19 cellular contexts compared by ENCODE assay signal in genomic region chr5:61525573-61526142, GRCh38.
A peak's percentile ranks its signal among the peaks of the same experiment; 100 is the strongest.
DNase-seq lines count a peak whose midpoint lies in the region; ATAC-seq and TF ChIP-seq lines count a peak whose summit lies in the region.
"Had no signal": no experiment of that assay in that cellular context is flagged by ENCODE, and none has a peak within 500 bp of the region (broad histone marks: within the 10 kb centered on the region; RNA-seq: fewer than 3 reads in every experiment).

No MANE protein-coding gene starts in this region.

- TF ChIP-seq POLR2A in IMR-90 (IDR thresholded peaks at IDR 0.05; ENCODE audit: low read depth, low read length), result no peak

- dilution Hi-C loops in IMR-90 (cut with HindIII; ENCODE audit: low sequenced_read_pairs, unreplicated experiment), result no loop called here

- H2BK15ac ChIP-seq in IMR-90 (ENCODE audit: low read depth, low read length), result no peak overlapping the region

- POLR2A ChIA-PET in IMR-90 (lab: Charles Lee; ENCODE audit: unreplicated experiment), result interaction anchor here (0.6 kb wide), 1 partner anchor 180 kb away, joined by 3 read pairs; no protein-coding TSS in a partner anchor

- no peak overlapping the region for H3K9ac ChIP-seq in IMR-90 (ENCODE audit: low read depth, low read length)
- H3K9ac ChIP-seq in trophoblast cell (ENCODE audit: low read length), result no peak overlapping the region

- intact Hi-C loops in IMR-90 (cut with micrococcal nuclease), result no loop called here

- H2BK12ac ChIP-seq in trophoblast cell (ENCODE audit: low read length), result no peak overlapping the region

- peaks cover 25 to 38% of the 10 kb centered on the region in 2 experiments for H3K79me1 ChIP-seq in IMR-90 (ENCODE audit: low read depth in 1 of 2, low read length in 2 of 2)
- H3K79me1 ChIP-seq in trophoblast cell (ENCODE audit: low read length), result no peaks in the 10 kb centered on the region

- peaks cover 21% of the 10 kb centered on the region for H3K36me3 ChIP-seq in IMR-90 (ENCODE audit: control insufficient read depth, insufficient read depth, low read length)
- peaks cover 2 to 4% of the 10 kb centered on the region in 2 experiments for H3K36me3 ChIP-seq in trophoblast cell (ENCODE audit: control insufficient read depth in 1 of 2, insufficient read depth in 2 of 2, low read length in 2 of 2)
- peaks cover 17% of the 10 kb centered on the region for H3K36me3 ChIP-seq in effector memory CD4-positive, alpha-beta T cell (ENCODE audit: control insufficient read depth, insufficient read depth, low read length)

- TF ChIP-seq CTCF in IMR-90 (conservative IDR thresholded peaks at IDR 0.05; ENCODE audit: low read depth, low read length) (no peak), astrocyte of the cerebellum (IDR thresholded peaks at IDR 0.05; ENCODE audit: low read depth, low read length, missing control alignments) (no peak)

- H2BK120ac ChIP-seq in IMR-90 (ENCODE audit: low read depth, low read length) (no peak overlapping the region), trophoblast cell (ENCODE audit: insufficient read depth, low read length, poor library complexity) (no peak overlapping the region)

- no peak overlapping the region for H2AFZ ChIP-seq in IMR-90 (replicated peaks; ENCODE audit: low read length, poor library complexity)
- no peak overlapping the region for H2AFZ ChIP-seq in trophoblast cell (ENCODE audit: insufficient read depth, low read length, poor library complexity)

- H3K9me3 ChIP-seq in IMR-90 (ENCODE audit: control insufficient read depth, insufficient read depth, low read length) (no peaks in the 10 kb centered on the region), trophoblast cell (ENCODE audit: insufficient read depth, low read depth, low read length) (no peaks in the 10 kb centered on the region)
- no peaks in the 10 kb centered on the region for H3K9me3 ChIP-seq in effector memory CD4-positive, alpha-beta T cell (ENCODE audit: control insufficient read depth, low read length)
- H3K9me3 ChIP-seq: SJCRH30 had no signal

- H4K91ac ChIP-seq in IMR-90 (ENCODE audit: insufficient read depth, low read depth, low read length) (no peak overlapping the region), trophoblast cell (ENCODE audit: low read depth, low read length) (no peak overlapping the region)

- H3K4me1 ChIP-seq in IMR-90 (ENCODE audit: control insufficient read depth, insufficient read depth, low read length) (peaks cover 5% of the 10 kb centered on the region; the same call in 1 of the 2 replicates), trophoblast cell (ENCODE audit: control insufficient read depth in 1 of 2, insufficient read depth in 2 of 2, low read length in 2 of 2) (peaks cover 6 to 10% of the 10 kb centered on the region in 2 experiments)
- H3K4me1 ChIP-seq in effector memory CD4-positive, alpha-beta T cell (ENCODE audit: control insufficient read depth, insufficient read depth, low read length, poor library complexity, severe bottlenecking), result no peaks in the 10 kb centered on the region
- H3K4me1 ChIP-seq: SJCRH30 had no signal

- ATAC-seq in IMR-90 (ENCODE audit: low read depth), result no peak
- ATAC-seq: activated T-cell treated with anti-CD3 and anti-CD28 coated beads, Interleukin-2, amount 50 U/mL, for 4 hours had no signal

- BruUV-seq in IMR-90 (replicated peaks; lab: Mats Ljungman, UMichigan), result no TSS peak

- H2BK5ac ChIP-seq in IMR-90 (ENCODE audit: low read depth, low read length, poor library complexity, severe bottlenecking), result no peak overlapping the region
- no peak overlapping the region for H2BK5ac ChIP-seq in trophoblast cell (ENCODE audit: low read depth, low read length, poor library complexity)

- no peaks in the 10 kb centered on the region for H3K79me2 ChIP-seq in trophoblast cell (ENCODE audit: control insufficient read depth, insufficient read depth, low read length, poor library complexity)

- H3K23ac ChIP-seq in IMR-90 (ENCODE audit: low read depth, low read length) (no peak overlapping the region), trophoblast cell (ENCODE audit: low read length) (no peak overlapping the region)

- no peak overlapping the region for H4K5ac ChIP-seq in IMR-90 (ENCODE audit: low read depth, low read length)

- H3K27ac ChIP-seq in IMR-90 (ENCODE audit: insufficient read depth, low read length) (no peak overlapping the region), trophoblast cell (ENCODE audit: low read depth, low read length) (no peak overlapping the region)
- H3K27ac ChIP-seq in effector memory CD4-positive, alpha-beta T cell (ENCODE audit: insufficient read depth, low read length, poor library complexity, severe bottlenecking), result no peak overlapping the region
- H3K27ac ChIP-seq: epithelial cell of prostate, SJCRH30 had no signal

- TF ChIP-seq RAD21 in IMR-90 (IDR thresholded peaks at IDR 0.05; ENCODE audit: low read length), result no peak

- H3K4ac ChIP-seq in IMR-90 (ENCODE audit: low read depth, low read length) (no peak overlapping the region), trophoblast cell (ENCODE audit: low read depth, low read length) (no peak overlapping the region)

- H3K14ac ChIP-seq in IMR-90 (replicated peaks; ENCODE audit: low read depth, low read length) (no peak overlapping the region), trophoblast cell (ENCODE audit: low read length) (no peak overlapping the region)

- H2BK20ac ChIP-seq in IMR-90 (ENCODE audit: low read depth, low read length), result no peak overlapping the region

- H3K27me3 ChIP-seq in IMR-90 (ENCODE audit: control insufficient read depth, insufficient read depth, low read length) (no peaks in the 10 kb centered on the region), trophoblast cell (ENCODE audit: insufficient read depth, low read length) (no peaks in the 10 kb centered on the region)
- no peaks in the 10 kb centered on the region for H3K27me3 ChIP-seq in effector memory CD4-positive, alpha-beta T cell (replicated peaks; ENCODE audit: control insufficient read depth, insufficient read depth, low read length, poor library complexity, severe bottlenecking)
- H3K27me3 ChIP-seq: SJCRH30 had no signal

- CTCF ChIA-PET in IMR-90 (lab: Yijun Ruan, JAX), result no interaction called here

- DNase-seq in IMR-90 (peak; percentile 7), astrocyte of the cerebellum (ENCODE audit: low read depth) (peak; percentile 18), foreskin melanocyte (peak; percentile 95), trophoblast cell (peak; percentile 95 to 99), HCEC 1CT (no peak), NCI-H1105 treated with DMSO at 0.1 percent for 48 hours (lab: John Stamatoyannopoulos, UW) (no peak)
- no peak for DNase-seq in activated CD4-positive, CD25-positive, alpha-beta regulatory T cell treated with anti-CD3 and anti-CD28 coated beads, Interleukin-2, amount 50 U/mL, for 72 hours
- DNase-seq in effector memory CD4-positive, alpha-beta T cell, result no peak
- DNase-seq: activated CD4-positive, alpha-beta T cell treated with anti-CD3 and anti-CD28 coated beads, Interleukin-2, amount 50 U/mL, for 1 hour; activated naive CD8-positive, alpha-beta T cell treated with anti-CD3 and anti-CD28 coated beads for 36 hours; activated T-cell treated with anti-CD3 and anti-CD28 coated beads, Interleukin-2, amount 50 U/mL, for 4 hours; AML-193; HFFc6; KG1; NCI-H1417 treated with DMSO at 0.1 percent for 48 hours; NCI-H345; SJCRH30; T1000 had no signal

- peaks cover 10% of the 10 kb centered on the region for H3K9me1 ChIP-seq in IMR-90 (ENCODE audit: insufficient read depth, low read length)

- no peak overlapping the region for H3K4me2 ChIP-seq in IMR-90 (ENCODE audit: low read depth, low read length)
- H3K4me2 ChIP-seq in trophoblast cell (ENCODE audit: low read length), result peak overlapping the region; percentile 30

- H2AK9ac ChIP-seq in IMR-90 (replicated peaks; ENCODE audit: low read depth, low read length, poor library complexity), result no peak overlapping the region

- H2AK5ac ChIP-seq in IMR-90 (ENCODE audit: low read depth, low read length), result no peak overlapping the region
- no peak overlapping the region for H2AK5ac ChIP-seq in trophoblast cell (ENCODE audit: low read length)

- no peak overlapping the region for H3K56ac ChIP-seq in IMR-90 (ENCODE audit: extremely low read depth, insufficient read depth, low read length)

- H3K18ac ChIP-seq in IMR-90 (ENCODE audit: low read depth, low read length), result no peak overlapping the region
- H3K18ac ChIP-seq in trophoblast cell (ENCODE audit: low read length), result no peak overlapping the region

- 80% methylated on average over 1 of the region's 11 CpGs; no CpG with 5 or more reads in 1 of the 2 experiments for WGBS in IMR-90 (ENCODE audit: extremely low coverage in 2 of 2, insufficient read length in 1 of 2), 2 experiments
- WGBS in trophoblast cell (ENCODE audit: extremely low coverage, insufficient coverage, insufficient read length), result no CpG with 5 or more reads among the region's 11 CpGs

- peaks cover 8% of the 10 kb centered on the region; the same call in 1 of the 2 replicates for H4K20me1 ChIP-seq in IMR-90 (ENCODE audit: insufficient read depth, low read length)

- H4K8ac ChIP-seq in IMR-90 (ENCODE audit: low read depth in 2 of 2, low read length in 2 of 2) (no peak overlapping the region), trophoblast cell (ENCODE audit: low read depth, low read length) (no peak overlapping the region)

- no peak overlapping the region for H4K12ac ChIP-seq in trophoblast cell (ENCODE audit: low read depth, low read length)

- H3K4me3 ChIP-seq in IMR-90 (ENCODE audit: insufficient read depth, low read depth, low read length) (no peak overlapping the region), astrocyte of the cerebellum (ENCODE audit: low read depth, low read length) (no peak overlapping the region), trophoblast cell (ENCODE audit: low read depth, low read length) (no peak overlapping the region)
- no peak overlapping the region for H3K4me3 ChIP-seq in effector memory CD4-positive, alpha-beta T cell (ENCODE audit: insufficient read depth, low read depth, low read length, poor library complexity, severe bottlenecking)
- H3K4me3 ChIP-seq: SJCRH30 had no signal

- in situ Hi-C loops in IMR-90 (cut with MboI; ENCODE audit: low sequenced_read_pairs) (no loop called here), astrocyte of the cerebellum (cut with HindIII; ENCODE audit: low sequenced_read_pairs) (no loop called here)

TF ChIP-seq in IMR-90, 13 proteins besides CTCF, POLR2A, EP300 and RAD21:
- TF ChIP-seq MAFK (IDR thresholded peaks at IDR 0.05; ENCODE audit: low read depth, low read length), result peak; percentile 58
- TF ChIP-seq USF2 (IDR thresholded peaks at IDR 0.05; ENCODE audit: low read depth, low read length), result no peak
- no peak for TF ChIP-seq RCOR1 (IDR thresholded peaks at IDR 0.05; ENCODE audit: insufficient replicate concordance, low read length)
TF ChIP-seq in IMR-90: peak in this region for 1.

Comparison
In these comparisons a context has a peak if more than half of its experiments do, and no peak if none do; other contexts are left out.
1. DNase-seq: peak in IMR-90 (single experiment), astrocyte of the cerebellum (single experiment), foreskin melanocyte (single experiment) and trophoblast cell (2 of 2); none in HCEC 1CT (single experiment), activated CD4-positive, CD25-positive, alpha-beta regulatory T cell treated with anti-CD3 and anti-CD28 coated beads, Interleukin-2, amount 50 U/mL, for 72 hours (single experiment), effector memory CD4-positive, alpha-beta T cell (0 of 3) and NCI-H1105 treated with DMSO at 0.1 percent for 48 hours (single experiment).